In genomic region chr2:27154990-27155615, GRCh38 we compare ENCODE assay signal across 1 cellular context.
TF ChIP-seq lines count a peak whose summit lies in the region.

No MANE protein-coding gene starts in this region.

TF ChIP-seq in HepG2, 621 proteins besides CTCF, POLR2A, EP300 and RAD21:
- TF ChIP-seq, protein P1, sequence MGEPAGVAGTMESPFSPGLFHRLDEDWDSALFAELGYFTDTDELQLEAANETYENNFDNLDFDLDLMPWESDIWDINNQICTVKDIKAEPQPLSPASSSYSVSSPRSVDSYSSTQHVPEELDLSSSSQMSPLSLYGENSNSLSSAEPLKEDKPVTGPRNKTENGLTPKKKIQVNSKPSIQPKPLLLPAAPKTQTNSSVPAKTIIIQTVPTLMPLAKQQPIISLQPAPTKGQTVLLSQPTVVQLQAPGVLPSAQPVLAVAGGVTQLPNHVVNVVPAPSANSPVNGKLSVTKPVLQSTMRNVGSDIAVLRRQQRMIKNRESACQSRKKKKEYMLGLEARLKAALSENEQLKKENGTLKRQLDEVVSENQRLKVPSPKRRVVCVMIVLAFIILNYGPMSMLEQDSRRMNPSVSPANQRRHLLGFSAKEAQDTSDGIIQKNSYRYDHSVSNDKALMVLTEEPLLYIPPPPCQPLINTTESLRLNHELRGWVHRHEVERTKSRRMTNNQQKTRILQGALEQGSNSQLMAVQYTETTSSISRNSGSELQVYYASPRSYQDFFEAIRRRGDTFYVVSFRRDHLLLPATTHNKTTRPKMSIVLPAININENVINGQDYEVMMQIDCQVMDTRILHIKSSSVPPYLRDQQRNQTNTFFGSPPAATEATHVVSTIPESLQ (CRISPR knock-in tag; conservative IDR thresholded peaks at IDR 0.05) = no peak
- no peak for TF ChIP-seq ZNF451 (CRISPR knock-in tag; IDR thresholded peaks at IDR 0.05)
- 0 out of 2 replicates have a peak, but pooled peaks have one; percentile 53 for TF ChIP-seq SETDB1 (CRISPR knock-in tag; IDR thresholded peaks at IDR 0.05; ENCODE audit: borderline replicate concordance)
- TF ChIP-seq SSRP1 (CRISPR knock-in tag; IDR thresholded peaks at IDR 0.05) = no peak
- no peak for TF ChIP-seq HOMEZ (CRISPR knock-in tag; IDR thresholded peaks at IDR 0.05; ENCODE audit: low read depth)
- TF ChIP-seq ZNF616 (CRISPR knock-in tag; IDR thresholded peaks at IDR 0.05; ENCODE audit: low read depth) = no peak
- no peak for TF ChIP-seq BORCS8-MEF2B (CRISPR knock-in tag; IDR thresholded peaks at IDR 0.05)
- no peak for TF ChIP-seq ZNF225 (CRISPR knock-in tag; IDR thresholded peaks at IDR 0.05)
- no peak for TF ChIP-seq ZNF160 (CRISPR knock-in tag; IDR thresholded peaks at IDR 0.05)
- TF ChIP-seq TBX2 (CRISPR knock-in tag; IDR thresholded peaks at IDR 0.05; ENCODE audit: borderline replicate concordance) = peak; percentile 18; the same call in 1 of the 2 replicates
- no peak for TF ChIP-seq U2AF2 (IDR thresholded peaks at IDR 0.05; ENCODE audit: low read depth, low read length)
- TF ChIP-seq SP2 (CRISPR knock-in tag; IDR thresholded peaks at IDR 0.05) = 0 out of 2 replicates have a peak, but pooled peaks have one; percentile 38
- peak; percentile 35; the same call in 1 of the 2 replicates for TF ChIP-seq ZFP91 (CRISPR knock-in tag; IDR thresholded peaks at IDR 0.05; ENCODE audit: borderline replicate concordance)
- no peak for TF ChIP-seq FOXK2 (IDR thresholded peaks at IDR 0.05)
- TF ChIP-seq ZNF687 (CRISPR knock-in tag; IDR thresholded peaks at IDR 0.05) = peak; percentile 52
- TF ChIP-seq PRDM4 (CRISPR knock-in tag; IDR thresholded peaks at IDR 0.05; ENCODE audit: borderline replicate concordance) = no peak
- TF ChIP-seq, protein P2, sequence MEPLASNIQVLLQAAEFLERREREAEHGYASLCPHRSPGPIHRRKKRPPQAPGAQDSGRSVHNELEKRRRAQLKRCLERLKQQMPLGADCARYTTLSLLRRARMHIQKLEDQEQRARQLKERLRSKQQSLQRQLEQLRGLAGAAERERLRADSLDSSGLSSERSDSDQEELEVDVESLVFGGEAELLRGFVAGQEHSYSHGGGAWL (CRISPR knock-in tag; IDR thresholded peaks at IDR 0.05) = 0 out of 2 replicates have a peak, but pooled peaks have one; percentile 20
- TF ChIP-seq RARA (CRISPR knock-in tag; IDR thresholded peaks at IDR 0.05) = no peak
- 0 out of 2 replicates have a peak, but pooled peaks have one; percentile 19 for TF ChIP-seq ZBTB7B (CRISPR knock-in tag; IDR thresholded peaks at IDR 0.05)
- peak; percentile 40; the same call in 1 of the 2 replicates for TF ChIP-seq NFE2L1 (CRISPR knock-in tag; IDR thresholded peaks at IDR 0.05; ENCODE audit: borderline replicate concordance)
- TF ChIP-seq ZBTB38 (CRISPR knock-in tag; IDR thresholded peaks at IDR 0.05) = peak; percentile 78
- TF ChIP-seq RBAK (CRISPR knock-in tag; IDR thresholded peaks at IDR 0.05) = no peak
- TF ChIP-seq, protein P3, sequence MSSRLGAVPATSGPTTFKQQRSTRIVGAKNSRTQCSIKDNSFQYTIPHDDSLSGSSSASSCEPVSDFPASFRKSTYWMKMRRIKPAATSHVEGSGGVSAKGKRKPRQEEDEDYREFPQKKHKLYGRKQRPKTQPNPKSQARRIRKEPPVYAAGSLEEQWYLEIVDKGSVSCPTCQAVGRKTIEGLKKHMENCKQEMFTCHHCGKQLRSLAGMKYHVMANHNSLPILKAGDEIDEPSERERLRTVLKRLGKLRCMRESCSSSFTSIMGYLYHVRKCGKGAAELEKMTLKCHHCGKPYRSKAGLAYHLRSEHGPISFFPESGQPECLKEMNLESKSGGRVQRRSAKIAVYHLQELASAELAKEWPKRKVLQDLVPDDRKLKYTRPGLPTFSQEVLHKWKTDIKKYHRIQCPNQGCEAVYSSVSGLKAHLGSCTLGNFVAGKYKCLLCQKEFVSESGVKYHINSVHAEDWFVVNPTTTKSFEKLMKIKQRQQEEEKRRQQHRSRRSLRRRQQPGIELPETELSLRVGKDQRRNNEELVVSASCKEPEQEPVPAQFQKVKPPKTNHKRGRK (CRISPR knock-in tag; IDR thresholded peaks at IDR 0.05) = 0 out of 2 replicates have a peak, but pooled peaks have one; percentile 35
- no peak for TF ChIP-seq SUZ12 (IDR thresholded peaks at IDR 0.05; ENCODE audit: low read depth, low read length)
- TF ChIP-seq ZNF501 (CRISPR knock-in tag; IDR thresholded peaks at IDR 0.05) = 0 out of 2 replicates have a peak, but pooled peaks have one; percentile 14
- TF ChIP-seq, protein P4, sequence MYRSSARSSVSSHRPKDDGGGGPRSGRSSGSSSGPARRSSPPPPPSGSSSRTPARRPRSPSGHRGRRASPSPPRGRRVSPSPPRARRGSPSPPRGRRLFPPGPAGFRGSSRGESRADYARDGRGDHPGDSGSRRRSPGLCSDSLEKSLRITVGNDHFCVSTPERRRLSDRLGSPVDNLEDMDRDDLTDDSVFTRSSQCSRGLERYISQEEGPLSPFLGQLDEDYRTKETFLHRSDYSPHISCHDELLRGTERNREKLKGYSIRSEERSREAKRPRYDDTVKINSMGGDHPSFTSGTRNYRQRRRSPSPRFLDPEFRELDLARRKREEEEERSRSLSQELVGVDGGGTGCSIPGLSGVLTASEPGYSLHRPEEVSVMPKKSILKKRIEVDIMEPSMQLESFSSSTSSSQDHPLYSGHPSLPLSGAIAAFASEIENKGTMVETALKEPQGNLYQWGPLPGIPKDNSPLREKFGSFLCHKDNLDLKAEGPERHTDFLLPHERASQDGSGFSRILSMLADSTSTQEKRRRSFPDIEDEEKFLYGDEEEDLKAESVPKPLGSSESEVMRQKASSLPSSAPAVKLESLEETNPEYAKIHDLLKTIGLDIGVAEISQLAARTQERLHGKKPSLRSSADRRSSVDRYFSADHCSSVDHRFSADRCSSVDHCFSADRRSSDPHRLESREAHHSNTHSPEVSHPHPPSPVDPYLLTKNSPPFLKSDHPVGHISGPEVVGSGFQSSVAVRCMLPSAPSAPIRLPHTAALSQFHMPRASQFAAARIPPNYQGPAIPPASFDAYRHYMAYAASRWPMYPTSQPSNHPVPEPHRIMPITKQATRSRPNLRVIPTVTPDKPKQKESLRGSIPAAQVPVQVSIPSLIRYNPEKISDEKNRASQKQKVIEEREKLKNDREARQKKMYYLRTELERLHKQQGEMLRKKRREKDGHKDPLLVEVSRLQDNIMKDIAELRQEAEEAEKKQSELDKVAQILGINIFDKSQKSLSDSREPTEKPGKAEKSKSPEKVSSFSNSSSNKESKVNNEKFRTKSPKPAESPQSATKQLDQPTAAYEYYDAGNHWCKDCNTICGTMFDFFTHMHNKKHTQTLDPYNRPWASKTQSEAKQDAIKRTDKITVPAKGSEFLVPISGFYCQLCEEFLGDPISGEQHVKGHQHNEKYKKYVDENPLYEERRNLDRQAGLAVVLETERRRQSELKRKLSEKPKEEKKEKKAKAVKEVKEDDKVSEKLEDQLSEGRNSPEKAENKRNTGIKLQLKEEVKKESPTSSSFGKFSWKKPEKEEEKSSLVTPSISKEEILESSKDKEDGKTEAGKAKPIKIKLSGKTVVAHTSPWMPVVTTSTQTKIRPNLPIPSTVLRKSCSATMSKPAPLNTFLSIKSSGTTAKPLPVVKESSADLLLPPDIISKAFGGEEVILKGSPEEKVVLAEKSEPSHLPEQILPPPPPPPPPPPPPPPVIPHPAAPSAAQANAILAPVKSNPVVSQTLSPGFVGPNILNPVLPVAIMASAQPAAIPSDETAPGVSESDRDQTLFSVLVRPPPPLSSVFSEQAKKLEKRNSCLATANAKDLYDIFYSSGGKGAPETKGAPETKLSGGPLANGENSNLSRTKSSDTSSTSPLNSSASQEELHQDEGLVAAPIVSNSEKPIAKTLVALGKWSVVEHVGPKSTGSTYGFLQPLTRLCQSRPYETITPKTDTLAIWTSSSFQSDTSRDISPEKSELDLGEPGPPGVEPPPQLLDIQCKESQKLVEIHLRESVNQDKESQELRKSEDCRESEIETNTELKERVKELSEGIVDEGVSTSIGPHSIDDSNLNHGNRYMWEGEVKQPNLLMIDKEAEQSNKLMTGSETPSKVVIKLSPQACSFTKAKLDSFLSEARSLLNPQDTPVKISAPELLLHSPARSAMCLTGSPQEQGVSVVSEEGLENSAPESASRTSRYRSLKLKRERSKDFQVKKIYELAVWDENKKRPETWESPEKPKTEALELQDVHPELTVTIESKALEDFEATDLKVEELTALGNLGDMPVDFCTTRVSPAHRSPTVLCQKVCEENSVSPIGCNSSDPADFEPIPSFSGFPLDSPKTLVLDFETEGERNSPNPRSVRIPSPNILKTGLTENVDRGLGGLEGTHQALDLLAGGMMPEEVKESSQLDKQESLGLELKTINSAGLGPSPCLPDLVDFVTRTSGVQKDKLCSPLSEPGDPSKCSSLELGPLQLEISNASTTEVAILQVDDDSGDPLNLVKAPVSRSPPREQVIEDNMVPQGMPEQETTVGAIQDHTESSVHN (CRISPR knock-in tag; IDR thresholded peaks at IDR 0.05) = no peak
- 0 out of 2 replicates have a peak, but pooled peaks have one; percentile 31 for TF ChIP-seq ZNF674 (CRISPR knock-in tag; IDR thresholded peaks at IDR 0.05; ENCODE audit: low read depth)
- no peak for TF ChIP-seq ZFYVE20 (CRISPR knock-in tag; IDR thresholded peaks at IDR 0.05; ENCODE audit: borderline replicate concordance, low read depth)
- no peak for TF ChIP-seq ARNT2 (CRISPR knock-in tag; IDR thresholded peaks at IDR 0.05; ENCODE audit: low read depth)
- TF ChIP-seq, protein P5, sequence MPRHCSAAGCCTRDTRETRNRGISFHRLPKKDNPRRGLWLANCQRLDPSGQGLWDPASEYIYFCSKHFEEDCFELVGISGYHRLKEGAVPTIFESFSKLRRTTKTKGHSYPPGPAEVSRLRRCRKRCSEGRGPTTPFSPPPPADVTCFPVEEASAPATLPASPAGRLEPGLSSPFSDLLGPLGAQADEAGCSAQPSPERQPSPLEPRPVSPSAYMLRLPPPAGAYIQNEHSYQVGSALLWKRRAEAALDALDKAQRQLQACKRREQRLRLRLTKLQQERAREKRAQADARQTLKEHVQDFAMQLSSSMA (CRISPR knock-in tag; IDR thresholded peaks at IDR 0.05) = 0 out of 2 replicates have a peak, but pooled peaks have one; percentile 55
